9 cellular contexts compared by ENCODE assay signal in the genomic region with DNA sequence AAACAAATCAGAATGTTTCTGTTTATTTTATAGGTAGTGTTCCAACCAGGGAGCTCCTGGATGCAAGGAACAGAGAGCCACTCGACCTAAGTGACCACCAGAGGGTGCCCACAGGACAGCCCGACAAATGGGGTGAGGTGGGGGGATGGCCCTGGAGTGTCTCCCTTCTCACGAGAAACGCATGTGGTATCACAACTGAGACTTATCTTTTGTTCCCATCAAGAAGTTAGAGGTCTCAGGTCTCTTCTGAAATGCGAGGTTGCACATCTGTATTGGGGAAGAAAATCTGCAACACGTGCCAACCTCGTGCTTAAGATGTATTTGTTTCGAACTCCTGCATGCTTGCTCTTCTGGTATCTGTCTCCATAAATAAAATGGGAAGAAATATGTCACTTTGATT.
DNase-seq lines count a peak whose midpoint lies in the region; TF ChIP-seq lines count a peak whose summit lies in the region.
"Had no signal": no experiment of that assay in that cellular context is flagged by ENCODE, and none has a peak within 500 bp of the region (broad histone marks: within the 10 kb centered on the region; RNA-seq: fewer than 3 reads in every experiment).

No MANE protein-coding gene starts in this region.

- no peaks in the 10 kb centered on the region for H3K27me3 Mint-ChIP-seq in mesothelial cell of epicardium (ENCODE audit: low read depth)

- no peak overlapping the region for H3K9ac ChIP-seq in parathyroid adenoma
- H3K9ac ChIP-seq: KMS-11 had no signal

- no peak overlapping the region for H3K4me3 ChIP-seq in GM12865 (ENCODE audit: low read depth, low read length)
- H3K4me3 ChIP-seq in choroid plexus epithelial cell (ENCODE audit: low read depth, low read length): no peak overlapping the region
- no peak overlapping the region for H3K4me3 ChIP-seq in parathyroid adenoma (ENCODE audit: low read depth, low read length)

- TF ChIP-seq CTCF in GM12865 (IDR thresholded peaks at IDR 0.05; ENCODE audit: insufficient read depth, low read depth, low read length, missing control alignments) (peak; percentile 19), choroid plexus epithelial cell (conservative IDR thresholded peaks at IDR 0.05; ENCODE audit: low read depth, low read length) (peak; percentile 79), parathyroid adenoma (IDR thresholded peaks at IDR 0.05) (peak; percentile 37), mesothelial cell of epicardium (IDR thresholded peaks at IDR 0.05; ENCODE audit: unreplicated experiment) (no peak)

- no peaks in the 10 kb centered on the region for H3K79me2 ChIP-seq in parathyroid adenoma

- DNase-seq in GM12865 (ENCODE audit: low read depth): peak; percentile 36
- peak; percentile 42 for DNase-seq in LHCN-M2 (ENCODE audit: low read depth)
- peak; percentile 61 for DNase-seq in choroid plexus epithelial cell (ENCODE audit: low read depth)
- no peak for DNase-seq in mesothelial cell of epicardium (ENCODE audit: low spot score in 2 of 2, unreplicated experiment in 2 of 2)
- DNase-seq in SKM-1 (lab: John Stamatoyannopoulos, UW; ENCODE audit: unreplicated experiment): no peak
- DNase-seq in NCI-H446 treated with DMSO at 0.1 percent for 48 hours (lab: John Stamatoyannopoulos, UW): no peak
- DNase-seq in NCI-H2196 (lab: John Stamatoyannopoulos, UW; ENCODE audit: unreplicated experiment): no peak

- H3K4me1 Mint-ChIP-seq in mesothelial cell of epicardium: peaks cover 17% of the 10 kb centered on the region

- no peak overlapping the region for H2AFZ ChIP-seq in parathyroid adenoma

- H3K4me1 ChIP-seq in parathyroid adenoma: peaks cover 4% of the 10 kb centered on the region

- H3K36me3 ChIP-seq in parathyroid adenoma (ENCODE audit: control insufficient read depth, insufficient read depth, low read length): no peaks in the 10 kb centered on the region

- H3K4me3 Mint-ChIP-seq in mesothelial cell of epicardium: no peak overlapping the region

- H3K36me3 Mint-ChIP-seq in mesothelial cell of epicardium: no peaks in the 10 kb centered on the region

- H3K27me3 ChIP-seq in parathyroid adenoma (ENCODE audit: control insufficient read depth, insufficient read depth, low read length): no peaks in the 10 kb centered on the region

- H3K4me2 ChIP-seq in parathyroid adenoma (ENCODE audit: low read length): no peak overlapping the region
- H3K4me2 ChIP-seq: KMS-11 had no signal

- H3K9me3 ChIP-seq in parathyroid adenoma (ENCODE audit: control insufficient read depth, low read length): no peaks in the 10 kb centered on the region

- H3K27ac ChIP-seq in parathyroid adenoma: no peak overlapping the region
- H3K27ac ChIP-seq: KMS-11 had no signal

- H3K9me3 Mint-ChIP-seq in mesothelial cell of epicardium: peaks cover 21% of the 10 kb centered on the region

- no peak overlapping the region for H3K27ac Mint-ChIP-seq in mesothelial cell of epicardium

Comparison
In these comparisons a context has a peak if more than half of its experiments do, and no peak if none do; other contexts are left out.
1. DNase-seq: peak in GM12865 (single experiment), LHCN-M2 (single experiment) and choroid plexus epithelial cell (single experiment); none in mesothelial cell of epicardium (0 of 2), SKM-1 (single experiment), NCI-H446 treated with DMSO at 0.1 percent for 48 hours (single experiment) and NCI-H2196 (single experiment).